Comparison of ENCODE assay signal across 21 cellular contexts in genomic region chr10:33208166-33208565, GRCh38.
"Had no signal": no experiment of that assay in that cellular context is flagged by ENCODE, and none has a peak within 500 bp of the region (broad histone marks: within the 10 kb centered on the region; RNA-seq: fewer than 3 reads in every experiment).

No MANE protein-coding gene starts in this region.

- H3K4me2 ChIP-seq: smooth muscle cell had no signal

- H3K9me3 Mint-ChIP-seq: effector memory CD8-positive, alpha-beta T cell; memory B cell; natural killer cell; stimulated activated effector memory CD8-positive, alpha-beta T cell treated with anti-CD3 and anti-CD28 coated beads, Interleukin-12 subunit alpha, Interleukin-12 subunit beta, amount 100 ng/mL, for 72 hours; type B pancreatic cell had no signal

- ATAC-seq: effector memory CD8-positive, alpha-beta T cell; gastrocnemius medialis; left lobe of liver; natural killer cell; right lobe of liver; stimulated activated effector memory CD8-positive, alpha-beta T cell treated with anti-CD3 and anti-CD28 coated beads, Interleukin-12 subunit alpha, Interleukin-12 subunit beta, amount 100 ng/mL, for 72 hours; stimulated activated naive CD8-positive, alpha-beta T cell treated with anti-CD3 and anti-CD28 coated beads, Interleukin-15, Interleukin-2, amounts not matched to agents 100 U/mL and 50 U/mL, for 24 hours had no signal

- H3K36me3 Mint-ChIP-seq: memory B cell; natural killer cell; stimulated activated effector memory CD8-positive, alpha-beta T cell treated with anti-CD3 and anti-CD28 coated beads, Interleukin-12 subunit alpha, Interleukin-12 subunit beta, amount 100 ng/mL, for 72 hours had no signal

- H3K9me3 ChIP-seq: gastrocnemius medialis, right lobe of liver, testis, tibial artery had no signal

- H3K27ac Mint-ChIP-seq: effector memory CD8-positive, alpha-beta T cell; memory B cell; natural killer cell; progenitor cell of endocrine pancreas; stimulated activated effector memory CD8-positive, alpha-beta T cell treated with anti-CD3 and anti-CD28 coated beads, Interleukin-12 subunit alpha, Interleukin-12 subunit beta, amount 100 ng/mL, for 72 hours; type B pancreatic cell had no signal

- H3K4me3 ChIP-seq: gastrocnemius medialis, lung, right lobe of liver, smooth muscle cell, testis, tibial artery had no signal

- H3K27me3 ChIP-seq: gastrocnemius medialis, right lobe of liver, testis, tibial artery had no signal

- H3K4me1 ChIP-seq: parathyroid adenoma, right lobe of liver, testis had no signal

- H3K4me3 Mint-ChIP-seq: effector memory CD8-positive, alpha-beta T cell; memory B cell; natural killer cell; stimulated activated effector memory CD8-positive, alpha-beta T cell treated with anti-CD3 and anti-CD28 coated beads, Interleukin-12 subunit alpha, Interleukin-12 subunit beta, amount 100 ng/mL, for 72 hours; type B pancreatic cell had no signal

- H3K4me1 Mint-ChIP-seq: memory B cell had no signal

- H3K9ac ChIP-seq: parathyroid adenoma had no signal

- H3K27ac ChIP-seq: gastrocnemius medialis, parathyroid adenoma, right lobe of liver, testis, tibial artery had no signal

- H3K27me3 Mint-ChIP-seq: effector memory CD8-positive, alpha-beta T cell; progenitor cell of endocrine pancreas; type B pancreatic cell had no signal

- DNase-seq: cortex of kidney; effector memory CD8-positive, alpha-beta T cell; foreskin fibroblast; gastrocnemius medialis; natural killer cell; occipital lobe; right lobe of liver; stimulated activated CD4-positive, alpha-beta T cell treated with anti-CD3 and anti-CD28 coated beads, Interleukin-2, amount 100 ng/mL, for 24 hours; stimulated activated CD4-positive, alpha-beta T cell treated with anti-CD3 and anti-CD28 coated beads, Interleukin-4, amount 100 ng/mL, for 24 hours; stimulated activated naive CD8-positive, alpha-beta T cell treated with anti-CD3 and anti-CD28 coated beads, Interleukin-15, Interleukin-2, amounts not matched to agents 100 U/mL and 50 U/mL, for 24 hours; substantia nigra; testis; tibial artery had no signal
